In genomic region chr1:226407199-226407496, GRCh38 we compare ENCODE assay signal across 8 cellular contexts. TPM values are rescaled to one million over a fixed set of nuclear protein-coding genes. Genes with fewer than 3 reads are reported as not detected.
DNase-seq lines count a peak whose midpoint lies in the region; ATAC-seq and TF ChIP-seq lines count a peak whose summit lies in the region.

No MANE protein-coding gene starts in this region.

- H3K27ac Mint-ChIP-seq in activated CD8-positive, alpha-beta T cell treated with anti-CD3 and anti-CD28 coated beads, Interleukin-2, amount 10 ng/mL, durations not matched to agents 7 days and 5 days: peak overlapping the region; percentile 97
- H3K27ac Mint-ChIP-seq in immature natural killer cell: peak overlapping the region; percentile 84 to 96 (median 92)

- no peak overlapping the region for H3K27ac ChIP-seq in suprapubic skin

- WGBS in suprapubic skin: 1% methylated on average over 4 of the region's 4 CpGs

- peaks cover 34% of the 10 kb centered on the region for H3K4me1 ChIP-seq in suprapubic skin

- H3K36me3 ChIP-seq in suprapubic skin: peaks cover 1% of the 10 kb centered on the region

- no peak for TF ChIP-seq POLR2A in suprapubic skin (IDR thresholded peaks at IDR 0.05)

- no peaks in the 10 kb centered on the region for H3K27me3 ChIP-seq in suprapubic skin

- H3K4me1 Mint-ChIP-seq in activated CD8-positive, alpha-beta T cell treated with anti-CD3 and anti-CD28 coated beads, Interleukin-2, amount 10 ng/mL, durations not matched to agents 7 days and 5 days (ENCODE audit: low read depth): peaks cover 44% of the 10 kb centered on the region
- peaks cover 48 to 51% of the 10 kb centered on the region in 2 donors for H3K4me1 Mint-ChIP-seq in immature natural killer cell

- H3K9me3 ChIP-seq in suprapubic skin: no peaks in the 10 kb centered on the region

- peaks cover 19% of the 10 kb centered on the region for H3K36me3 Mint-ChIP-seq in activated CD8-positive, alpha-beta T cell treated with anti-CD3 and anti-CD28 coated beads, Interleukin-2, amount 10 ng/mL, durations not matched to agents 7 days and 5 days (ENCODE audit: low read depth)
- peaks cover 0 to 4% (median 0%) of the 10 kb centered on the region in 3 donors for H3K36me3 Mint-ChIP-seq in immature natural killer cell

- DNase-seq in NCI-H82 treated with DMSO at 0.1 percent for 48 hours (lab: John Stamatoyannopoulos, UW; ENCODE audit: unreplicated experiment) (peak; percentile 50), NCI-H82 (lab: John Stamatoyannopoulos, UW) (no peak), immature natural killer cell (peak in 1 of 3 donors; percentile 55), suprapubic skin (ENCODE audit: low spot score in 2 of 2) (no peak), RPMI8226 (no peak)
- no peak for DNase-seq in activated CD8-positive, alpha-beta T cell treated with anti-CD3 and anti-CD28 coated beads, Interleukin-2, amount 10 ng/mL, durations not matched to agents 7 days and 5 days
- no peak for DNase-seq in activated CD4-positive, alpha-beta T cell treated with anti-CD3 and anti-CD28 coated beads, Interleukin-2, amount 50 U/mL, for 48 hours

- POLR2A ChIA-PET in activated CD8-positive, alpha-beta T cell treated with anti-CD3 and anti-CD28 coated beads, Interleukin-2, amount 10 ng/mL, durations not matched to agents 7 days and 5 days (lab: Charles Lee): interaction anchor here (1.0 to 2.3 kb wide), 7 partner anchors 19 to 296 kb away, joined by 3 to 12 read pairs (median 4); partner anchors contain the start of gene LIN9

- CTCF ChIA-PET in activated CD8-positive, alpha-beta T cell treated with anti-CD3 and anti-CD28 coated beads, Interleukin-2, amount 10 ng/mL, durations not matched to agents 7 days and 5 days (lab: Charles Lee): interaction anchor here (0.6 to 6.6 kb wide), 24 partner anchors 8 to 420 kb away, joined by 3 to 60 read pairs (median 5); partner anchors contain the start of gene LIN9

- no peak for TF ChIP-seq EP300 in suprapubic skin (IDR thresholded peaks at IDR 0.05)

- H3K4me3 Mint-ChIP-seq in activated CD8-positive, alpha-beta T cell treated with anti-CD3 and anti-CD28 coated beads, Interleukin-2, amount 10 ng/mL, durations not matched to agents 7 days and 5 days: peak overlapping the region; percentile 98
- H3K4me3 Mint-ChIP-seq in immature natural killer cell: peak overlapping the region; percentile 93 to 98 (median 95)

- H3K4me3 ChIP-seq in suprapubic skin: peak overlapping the region; percentile 85

- H3K27me3 Mint-ChIP-seq in activated CD8-positive, alpha-beta T cell treated with anti-CD3 and anti-CD28 coated beads, Interleukin-2, amount 10 ng/mL, durations not matched to agents 7 days and 5 days (ENCODE audit: low read depth): peaks cover 3% of the 10 kb centered on the region
- peaks cover 4 to 17% (median 6%) of the 10 kb centered on the region in 3 donors for H3K27me3 Mint-ChIP-seq in immature natural killer cell (ENCODE audit: low read depth in 3 of 3)

- no peak for TF ChIP-seq CTCF in suprapubic skin (IDR thresholded peaks at IDR 0.05)

- H3K9me3 Mint-ChIP-seq in activated CD8-positive, alpha-beta T cell treated with anti-CD3 and anti-CD28 coated beads, Interleukin-2, amount 10 ng/mL, durations not matched to agents 7 days and 5 days (ENCODE audit: insufficient read depth): no peaks in the 10 kb centered on the region
- no peaks in the 10 kb centered on the region for H3K9me3 Mint-ChIP-seq in immature natural killer cell

- peak; percentile 6 for ATAC-seq in activated CD8-positive, alpha-beta T cell treated with anti-CD3 and anti-CD28 coated beads, Interleukin-2, amount 10 ng/mL, durations not matched to agents 7 days and 5 days
- no peak for ATAC-seq in HG02642 (IDR thresholded peaks at IDR 0.05; ENCODE audit: poor library complexity, unreplicated experiment)

RNA-seq across cellular contexts. Expression of gene PARP1, which starts 0.7 kb away (rescaled TPM):
- 100 to 1,000 TPM; 139 to 145 TPM for total RNA-seq in activated CD8-positive, alpha-beta T cell treated with anti-CD3 and anti-CD28 coated beads, Interleukin-2, amount 10 ng/mL, durations not matched to agents 7 days and 5 days
- polyA plus RNA-seq in immature natural killer cell: 100 to 1,000 TPM in 1 of 3 donors, 10 to 100 TPM in 2; 36.7 to 130 (median 63.2) TPM
- 10 to 100 TPM; 55.7 to 70.0 (median 60.6) TPM for total RNA-seq in suprapubic skin
